Comparison of ENCODE assay signal across 19 cellular contexts in genomic region chr1:35178874-35179380, GRCh38. TPM values are rescaled to one million over a fixed set of nuclear protein-coding genes. Genes with fewer than 3 reads are reported as not detected.
DNase-seq lines count a peak whose midpoint lies in the region; ATAC-seq and TF ChIP-seq lines count a peak whose summit lies in the region.
"Had no signal": no experiment of that assay in that cellular context is flagged by ENCODE, and none has a peak within 500 bp of the region (broad histone marks: within the 10 kb centered on the region; RNA-seq: fewer than 3 reads in every experiment).

No MANE protein-coding gene starts in this region.

- H4K91ac ChIP-seq in mesenchymal stem cell (ENCODE audit: low read length), result no peak overlapping the region

- H3K14ac ChIP-seq in mesenchymal stem cell (ENCODE audit: low read length in 2 of 2), result no peak overlapping the region

- H2BK15ac ChIP-seq in mesenchymal stem cell (ENCODE audit: low read depth, poor library complexity, severe bottlenecking), result no peak overlapping the region

- H3K27ac ChIP-seq in mesenchymal stem cell (ENCODE audit: low read length, poor library complexity, severe bottlenecking) (peak overlapping the region; percentile 65), WERI-Rb-1 (no peak overlapping the region)
- H3K27ac ChIP-seq: ascending aorta, suprapubic skin had no signal

- H2AK5ac ChIP-seq in mesenchymal stem cell (ENCODE audit: low read length, severe bottlenecking), result no peak overlapping the region

- peaks cover 3% of the 10 kb centered on the region for H3K4me1 ChIP-seq in mesenchymal stem cell (ENCODE audit: control insufficient read depth, insufficient read depth, low read depth, low read length)

- H3K36me3 ChIP-seq in mesenchymal stem cell (ENCODE audit: control insufficient read depth in 1 of 2, insufficient read depth in 2 of 2, low read depth in 1 of 2, low read length in 2 of 2) (peaks cover 17 to 100% of the 10 kb centered on the region in 2 experiments), WERI-Rb-1 (peaks cover 91% of the 10 kb centered on the region)

- H2BK5ac ChIP-seq in mesenchymal stem cell (ENCODE audit: low read depth, low read length, poor library complexity, severe bottlenecking), result no peak overlapping the region

- no peak overlapping the region for H3K9ac ChIP-seq in mesenchymal stem cell (ENCODE audit: low read length)
- H3K9ac ChIP-seq: GM23248 had no signal

- H3K27me3 Mint-ChIP-seq in natural killer cell (ENCODE audit: low read depth in 2 of 2), result no peaks in the 10 kb centered on the region
- no peaks in the 10 kb centered on the region for H3K27me3 Mint-ChIP-seq in natural killer cell treated with Interleukin-12 subunit alpha and Interleukin-12 subunit beta and Interleukin-15 and Interleukin-18, amount 100 ng/mL, for 72 hours
- no peaks in the 10 kb centered on the region for H3K27me3 Mint-ChIP-seq in central memory CD8-positive, alpha-beta T cell

- H3K27me3 ChIP-seq in mesenchymal stem cell (ENCODE audit: control insufficient read depth in 1 of 2, insufficient read depth in 1 of 2, low read length in 2 of 2) (no peaks in the 10 kb centered on the region), WERI-Rb-1 (ENCODE audit: insufficient read depth, low read depth, severe bottlenecking) (no peaks in the 10 kb centered on the region)
- H3K27me3 ChIP-seq: ascending aorta, suprapubic skin had no signal

- peaks cover 28% of the 10 kb centered on the region for H3K36me3 Mint-ChIP-seq in natural killer cell
- peaks cover 50% of the 10 kb centered on the region for H3K36me3 Mint-ChIP-seq in natural killer cell treated with Interleukin-12 subunit alpha and Interleukin-12 subunit beta and Interleukin-15 and Interleukin-18, amount 100 ng/mL, for 72 hours
- peaks cover 98% of the 10 kb centered on the region for H3K36me3 Mint-ChIP-seq in central memory CD8-positive, alpha-beta T cell (ENCODE audit: insufficient read depth)

- H3K9me3 ChIP-seq in mesenchymal stem cell (ENCODE audit: control insufficient read depth, low read length) (no peaks in the 10 kb centered on the region), WERI-Rb-1 (ENCODE audit: severe bottlenecking) (no peaks in the 10 kb centered on the region)
- H3K9me3 ChIP-seq: ascending aorta, suprapubic skin had no signal

- H3K4me3 ChIP-seq in mesenchymal stem cell (ENCODE audit: insufficient read depth in 1 of 2, low read depth in 1 of 2, low read length in 2 of 2) (no peak overlapping the region), WERI-Rb-1 (ENCODE audit: low read depth, low read length) (no peak overlapping the region)
- H3K4me3 ChIP-seq: ascending aorta, GM23248, suprapubic skin had no signal

- peaks cover 2% of the 10 kb centered on the region for H3K79me1 ChIP-seq in mesenchymal stem cell (replicated peaks; ENCODE audit: low read length, poor library complexity, severe bottlenecking)

- no peak overlapping the region for H3K18ac ChIP-seq in mesenchymal stem cell (ENCODE audit: low read depth in 1 of 2, low read length in 2 of 2)

- no peak overlapping the region for H2BK12ac ChIP-seq in mesenchymal stem cell (ENCODE audit: low read length in 2 of 2)

- H3K4me2 ChIP-seq in mesenchymal stem cell (ENCODE audit: low read length, poor library complexity, severe bottlenecking), result peak overlapping the region; percentile 40

- H4K8ac ChIP-seq in mesenchymal stem cell (ENCODE audit: low read length), result no peak overlapping the region

- TF ChIP-seq CTCF in natural killer cell (IDR thresholded peaks at IDR 0.05) (no peak), WERI-Rb-1 (IDR thresholded peaks at IDR 0.05; ENCODE audit: low read depth, low read length) (no peak)

- ATAC-seq in natural killer cell, result no peak
- no peak for ATAC-seq in natural killer cell treated with Interleukin-12 subunit alpha and Interleukin-12 subunit beta and Interleukin-15 and Interleukin-18, amount 100 ng/mL, for 72 hours
- ATAC-seq in central memory CD8-positive, alpha-beta T cell (replicated peaks; ENCODE audit: extremely low read depth, poor library complexity, severe bottlenecking), result no peak

- H3K9me3 Mint-ChIP-seq in natural killer cell, result no peaks in the 10 kb centered on the region
- no peaks in the 10 kb centered on the region for H3K9me3 Mint-ChIP-seq in natural killer cell treated with Interleukin-12 subunit alpha and Interleukin-12 subunit beta and Interleukin-15 and Interleukin-18, amount 100 ng/mL, for 72 hours
- H3K9me3 Mint-ChIP-seq in central memory CD8-positive, alpha-beta T cell, result no peaks in the 10 kb centered on the region
- H3K9me3 Mint-ChIP-seq: activated naive CD4-positive, alpha-beta T cell treated with anti-CD3 and anti-CD28 coated beads for 36 hours; CD14-positive monocyte had no signal

- intact Hi-C loops in natural killer cell (cut with micrococcal nuclease), result no loop called here

- no peak overlapping the region for H2AFZ ChIP-seq in mesenchymal stem cell (ENCODE audit: low read depth, low read length)
- H2AFZ ChIP-seq: GM23248 had no signal

- peak overlapping the region; percentile 65 to 79 for H3K27ac Mint-ChIP-seq in natural killer cell
- peak overlapping the region in 1 of 2 donors; percentile 11 for H3K27ac Mint-ChIP-seq in natural killer cell treated with Interleukin-12 subunit alpha and Interleukin-12 subunit beta and Interleukin-15 and Interleukin-18, amount 100 ng/mL, for 72 hours
- peak overlapping the region; percentile 19 for H3K27ac Mint-ChIP-seq in central memory CD8-positive, alpha-beta T cell (ENCODE audit: low read depth)

- no peak overlapping the region for H3K4ac ChIP-seq in mesenchymal stem cell (ENCODE audit: low read depth in 1 of 2, low read length in 2 of 2)

- H3K4me1 Mint-ChIP-seq in natural killer cell, result peaks cover 53 to 61% of the 10 kb centered on the region in 2 donors
- H3K4me1 Mint-ChIP-seq in natural killer cell treated with Interleukin-12 subunit alpha and Interleukin-12 subunit beta and Interleukin-15 and Interleukin-18, amount 100 ng/mL, for 72 hours (ENCODE audit: low read depth in 2 of 2), result peaks cover 33 to 47% of the 10 kb centered on the region in 2 donors
- peaks cover 53% of the 10 kb centered on the region for H3K4me1 Mint-ChIP-seq in central memory CD8-positive, alpha-beta T cell

- WGBS in mesenchymal stem cell, result 85% methylated on average over 2 of the region's 2 CpGs

- no peak for DNase-seq in natural killer cell
- no peak for DNase-seq in natural killer cell treated with Interleukin-12 subunit alpha and Interleukin-12 subunit beta and Interleukin-15 and Interleukin-18, amount 100 ng/mL, for 72 hours (ENCODE audit: low spot score)
- no peak for DNase-seq in central memory CD8-positive, alpha-beta T cell (ENCODE audit: low spot score in 2 of 2)
- DNase-seq in mesenchymal stem cell, result no peak
- no peak for DNase-seq in ureter (ENCODE audit: low spot score)
- DNase-seq in epidermal melanocyte (ENCODE audit: insufficient read length, low spot score), result no peak
- DNase-seq in cerebellar cortex (ENCODE audit: low spot score), result no peak
- DNase-seq in WERI-Rb-1, result no peak
- DNase-seq: activated naive CD4-positive, alpha-beta T cell treated with anti-CD3 and anti-CD28 coated beads for 36 hours; activated T-cell treated with anti-CD3 and anti-CD28 coated beads, Interleukin-2, amount 50 U/mL, for 1 hour; effector memory CD4-positive, alpha-beta T cell; GF-D8; GM23248; KG1; NCI-H1694; SIG-M5 had no signal

- H2BK120ac ChIP-seq in mesenchymal stem cell (ENCODE audit: low read depth, low read length), result no peak overlapping the region

- peak overlapping the region; percentile 40 for H3K4me3 Mint-ChIP-seq in natural killer cell
- no peak overlapping the region for H3K4me3 Mint-ChIP-seq in natural killer cell treated with Interleukin-12 subunit alpha and Interleukin-12 subunit beta and Interleukin-15 and Interleukin-18, amount 100 ng/mL, for 72 hours
- no peak overlapping the region for H3K4me3 Mint-ChIP-seq in central memory CD8-positive, alpha-beta T cell
- H3K4me3 Mint-ChIP-seq: activated naive CD4-positive, alpha-beta T cell treated with anti-CD3 and anti-CD28 coated beads for 36 hours; CD14-positive monocyte had no signal

- H3K23ac ChIP-seq in mesenchymal stem cell (ENCODE audit: low read length in 2 of 2), result no peak overlapping the region

RNA-seq across cellular contexts. Expression of gene SFPQ, which starts 14.0 kb away (rescaled TPM):
- total RNA-seq in natural killer cell (100 to 1,000 TPM; 492 to 594 (median 558) TPM), ureter (389 TPM)
- 100 to 1,000 TPM; 334 to 364 TPM for total RNA-seq in natural killer cell treated with Interleukin-12 subunit alpha and Interleukin-12 subunit beta and Interleukin-15 and Interleukin-18, amount 100 ng/mL, for 72 hours
- polyA plus RNA-seq in mesenchymal stem cell (2013, experiment 1 of 2), result 138 TPM
- polyA plus RNA-seq in mesenchymal stem cell (2013, experiment 2 of 2), result 125 TPM
